1 cellular context compared by ENCODE assay signal in genomic region chr2:15577071-15577706, GRCh38.
TF ChIP-seq lines count a peak whose summit lies in the region.

No MANE protein-coding gene starts in this region.

TF ChIP-seq in IMR-90, 13 proteins besides CTCF, POLR2A, EP300 and RAD21:
- TF ChIP-seq, protein P1, sequence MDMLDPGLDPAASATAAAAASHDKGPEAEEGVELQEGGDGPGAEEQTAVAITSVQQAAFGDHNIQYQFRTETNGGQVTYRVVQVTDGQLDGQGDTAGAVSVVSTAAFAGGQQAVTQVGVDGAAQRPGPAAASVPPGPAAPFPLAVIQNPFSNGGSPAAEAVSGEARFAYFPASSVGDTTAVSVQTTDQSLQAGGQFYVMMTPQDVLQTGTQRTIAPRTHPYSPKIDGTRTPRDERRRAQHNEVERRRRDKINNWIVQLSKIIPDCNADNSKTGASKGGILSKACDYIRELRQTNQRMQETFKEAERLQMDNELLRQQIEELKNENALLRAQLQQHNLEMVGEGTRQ (IDR thresholded peaks at IDR 0.05; ENCODE audit: low read depth, low read length): no peak
- peak; percentile 73 for TF ChIP-seq SMC3 (IDR thresholded peaks at IDR 0.05; ENCODE audit: low read depth, low read length)
- TF ChIP-seq MAZ (IDR thresholded peaks at IDR 0.05; ENCODE audit: borderline replicate concordance, low read depth, low read length): no peak
- no peak for TF ChIP-seq ELK1 (IDR thresholded peaks at IDR 0.05; ENCODE audit: borderline replicate concordance, low read depth, low read length)
- TF ChIP-seq BHLHE40 (IDR thresholded peaks at IDR 0.05; ENCODE audit: low read depth, low read length): no peak
- no peak for TF ChIP-seq RCOR1 (IDR thresholded peaks at IDR 0.05; ENCODE audit: insufficient replicate concordance, low read length)
